8 cellular contexts compared by ENCODE assay signal in the genomic region with DNA sequence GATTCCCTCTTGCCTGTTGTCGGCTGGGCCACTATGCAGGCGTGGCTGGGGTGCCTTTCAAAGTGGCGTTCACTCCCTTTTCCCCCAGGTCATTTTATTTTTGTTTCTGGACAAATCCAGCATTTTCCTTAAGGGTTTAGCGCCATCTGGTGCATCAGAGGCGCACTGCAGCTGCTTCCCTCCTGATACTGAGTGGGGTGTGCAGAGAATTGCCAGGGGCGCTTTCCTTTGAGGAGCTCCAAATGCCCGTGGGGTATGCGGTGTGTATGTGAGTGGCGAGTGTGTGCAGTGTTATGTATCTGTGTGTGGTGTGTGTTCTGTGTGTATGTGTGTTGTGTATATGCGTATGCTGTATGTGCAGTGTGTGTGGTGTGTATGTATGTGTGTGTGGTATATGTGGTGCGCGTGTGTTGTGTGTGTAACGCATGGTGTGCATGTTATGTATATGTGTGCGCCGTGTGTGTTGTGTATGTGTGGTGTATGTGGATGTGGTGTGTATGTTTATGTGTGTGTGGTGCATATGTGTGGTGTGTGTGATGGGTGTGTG.
A peak's percentile ranks its signal among the peaks of the same experiment; 100 is the strongest.
DNase-seq lines count a peak whose midpoint lies in the region; ATAC-seq and TF ChIP-seq lines count a peak whose summit lies in the region.

No MANE protein-coding gene starts in this region.

- H3K27ac Mint-ChIP-seq in WTC11: no peak overlapping the region
- H3K27ac Mint-ChIP-seq in central memory CD8-positive, alpha-beta T cell (ENCODE audit: low read depth): no peak overlapping the region

- POLR2A ChIA-PET in WTC11 (lab: Charles Lee): interaction anchor here (0.6 kb wide), 1 partner anchor 184 kb away, joined by 3 read pairs; no protein-coding TSS in a partner anchor

- H3K4me3 Mint-ChIP-seq in WTC11: no peak overlapping the region
- no peak overlapping the region for H3K4me3 Mint-ChIP-seq in central memory CD8-positive, alpha-beta T cell

- H3K9me3 Mint-ChIP-seq in WTC11: no peaks in the 10 kb centered on the region
- H3K9me3 Mint-ChIP-seq in central memory CD8-positive, alpha-beta T cell: no peaks in the 10 kb centered on the region

- DNase-seq in DMS153 treated with DMSO at 0.1 percent for 48 hours (lab: John Stamatoyannopoulos, UW; ENCODE audit: unreplicated experiment): peak; percentile 14
- peak; percentile 7 for DNase-seq in NCI-H1417 treated with DMSO at 0.1 percent for 48 hours (lab: John Stamatoyannopoulos, UW)
- DNase-seq in WTC11 (ENCODE audit: low spot score): peak; percentile 87
- DNase-seq in central memory CD8-positive, alpha-beta T cell (ENCODE audit: low spot score in 2 of 2): peak; percentile 27 to 53
- peak; percentile 80 for DNase-seq in left kidney (ENCODE audit: low read depth, low spot score)
- peak; percentile 60 for DNase-seq in stimulated activated CD4-positive, alpha-beta T cell treated with anti-CD3 and anti-CD28 coated beads, Interleukin-4, amount 100 ng/mL, for 24 hours

- H3K4me1 Mint-ChIP-seq in WTC11: peaks cover 4% of the 10 kb centered on the region
- H3K4me1 Mint-ChIP-seq in central memory CD8-positive, alpha-beta T cell: no peaks in the 10 kb centered on the region

- ATAC-seq in GM21786 (IDR thresholded peaks at IDR 0.05; ENCODE audit: unreplicated experiment): peak; percentile 39
- ATAC-seq in WTC11: peak; percentile 52
- ATAC-seq in central memory CD8-positive, alpha-beta T cell (replicated peaks; ENCODE audit: extremely low read depth, poor library complexity, severe bottlenecking): peak; percentile 7
- ATAC-seq in HG02938 (IDR thresholded peaks at IDR 0.05; ENCODE audit: unreplicated experiment): no peak

- CTCF ChIA-PET in WTC11 (lab: Charles Lee): interaction anchor here (0.6 to 3.9 kb wide), 22 partner anchors 8 to 1521 kb away, joined by 3 to 20 read pairs (median 4); partner anchors contain the start of gene AGPAT4

- peak; percentile 96 for TF ChIP-seq CTCF in WTC11 (IDR thresholded peaks at IDR 0.05)

- H3K36me3 Mint-ChIP-seq in WTC11: no peaks in the 10 kb centered on the region
- H3K36me3 Mint-ChIP-seq in central memory CD8-positive, alpha-beta T cell (ENCODE audit: insufficient read depth): peaks cover 2% of the 10 kb centered on the region

- no peaks in the 10 kb centered on the region for H3K27me3 Mint-ChIP-seq in WTC11 (ENCODE audit: low read depth)
- H3K27me3 Mint-ChIP-seq in central memory CD8-positive, alpha-beta T cell: no peaks in the 10 kb centered on the region

TF ChIP-seq in WTC11, 78 proteins besides CTCF, POLR2A, EP300 and RAD21:
- TF ChIP-seq ATF6 (CRISPR knock-in tag; IDR thresholded peaks at IDR 0.05): no peak
- TF ChIP-seq NR2C2 (CRISPR knock-in tag; IDR thresholded peaks at IDR 0.05): no peak
TF ChIP-seq in WTC11: peak in this region for 0.

Comparison
In these comparisons a context has a peak if more than half of its experiments do, and no peak if none do; other contexts are left out.
1. DNase-seq: peak in every context shown above with its lines; median percentile 87 in WTC11; 80 in left kidney; 60 in stimulated activated CD4-positive, alpha-beta T cell treated with anti-CD3 and anti-CD28 coated beads, Interleukin-4, amount 100 ng/mL, for 24 hours; 40 in central memory CD8-positive, alpha-beta T cell; 14 in DMS153 treated with DMSO at 0.1 percent for 48 hours; 7 in NCI-H1417 treated with DMSO at 0.1 percent for 48 hours.